ENCODE assay signal across 1 cellular context in the genomic region with DNA sequence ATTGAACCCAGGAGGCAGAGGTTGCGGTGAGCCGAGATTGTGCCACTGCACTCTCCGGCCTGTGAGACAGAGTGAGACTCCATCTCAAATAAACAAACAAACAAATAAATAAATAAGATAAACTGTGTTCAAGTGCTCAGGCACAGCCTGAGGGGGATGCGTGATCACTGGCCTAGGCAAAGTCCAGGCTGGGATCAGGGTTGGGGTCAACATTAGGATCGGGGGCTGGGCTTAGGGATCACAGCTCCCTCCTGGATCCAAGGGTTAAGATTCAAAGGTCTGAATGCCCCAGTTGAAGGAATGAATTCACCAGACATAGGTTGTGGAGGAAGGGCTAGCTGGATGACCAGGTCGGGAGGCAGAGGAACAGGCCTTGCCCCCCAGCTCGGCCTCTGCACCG.
TF ChIP-seq lines count a peak whose summit lies in the region.

No MANE protein-coding gene starts in this region.

TF ChIP-seq in HepG2, 621 proteins besides CTCF, POLR2A, EP300 and RAD21:
- TF ChIP-seq KMT2A (CRISPR knock-in tag; IDR thresholded peaks at IDR 0.05) (no peak), PITX1 (CRISPR knock-in tag; IDR thresholded peaks at IDR 0.05) (0 out of 2 replicates have a peak, but pooled peaks have one; percentile 22), HNRNPUL1 (IDR thresholded peaks at IDR 0.05; ENCODE audit: low read depth, low read length) (no peak), CBX5 (CRISPR knock-in tag; IDR thresholded peaks at IDR 0.05; ENCODE audit: borderline replicate concordance) (no peak), HNF4A (CRISPR knock-in tag; IDR thresholded peaks at IDR 0.05) (peak; percentile 38; the same call in 1 of the 2 replicates), ZBTB21 (CRISPR knock-in tag; IDR thresholded peaks at IDR 0.05) (no peak), ZNF616 (CRISPR knock-in tag; IDR thresholded peaks at IDR 0.05; ENCODE audit: low read depth) (no peak), SP5 (CRISPR knock-in tag; IDR thresholded peaks at IDR 0.05; ENCODE audit: borderline replicate concordance, low read depth) (no peak), ZC3H4 (CRISPR knock-in tag; IDR thresholded peaks at IDR 0.05; ENCODE audit: borderline replicate concordance) (no peak), IKZF1 (IDR thresholded peaks at IDR 0.05) (no peak), FOXP1 (IDR thresholded peaks at IDR 0.05) (no peak), FOXP1 (CRISPR knock-in tag; IDR thresholded peaks at IDR 0.05) (0 out of 2 replicates have a peak, but pooled peaks have one; percentile 11), NKX3-1 (CRISPR knock-in tag; IDR thresholded peaks at IDR 0.05) (no peak), NFIC (IDR thresholded peaks at IDR 0.05; ENCODE audit: low read length) (no peak), ZNF441 (CRISPR knock-in tag; IDR thresholded peaks at IDR 0.05; ENCODE audit: borderline replicate concordance) (no peak), NFRKB (IDR thresholded peaks at IDR 0.05) (no peak)
- TF ChIP-seq, protein P1, sequence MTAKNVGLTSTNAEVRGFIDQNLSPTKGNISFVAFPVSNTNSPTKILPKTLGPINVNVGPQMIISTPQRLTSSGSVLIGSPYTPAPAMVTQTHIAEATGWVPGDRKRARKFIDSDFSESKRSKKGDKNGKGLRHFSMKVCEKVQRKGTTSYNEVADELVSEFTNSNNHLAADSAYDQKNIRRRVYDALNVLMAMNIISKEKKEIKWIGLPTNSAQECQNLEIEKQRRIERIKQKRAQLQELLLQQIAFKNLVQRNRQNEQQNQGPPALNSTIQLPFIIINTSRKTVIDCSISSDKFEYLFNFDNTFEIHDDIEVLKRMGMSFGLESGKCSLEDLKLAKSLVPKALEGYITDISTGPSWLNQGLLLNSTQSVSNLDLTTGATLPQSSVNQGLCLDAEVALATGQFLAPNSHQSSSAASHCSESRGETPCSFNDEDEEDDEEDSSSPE (CRISPR knock-in tag; IDR thresholded peaks at IDR 0.05) = no peak
- TF ChIP-seq, protein P2, sequence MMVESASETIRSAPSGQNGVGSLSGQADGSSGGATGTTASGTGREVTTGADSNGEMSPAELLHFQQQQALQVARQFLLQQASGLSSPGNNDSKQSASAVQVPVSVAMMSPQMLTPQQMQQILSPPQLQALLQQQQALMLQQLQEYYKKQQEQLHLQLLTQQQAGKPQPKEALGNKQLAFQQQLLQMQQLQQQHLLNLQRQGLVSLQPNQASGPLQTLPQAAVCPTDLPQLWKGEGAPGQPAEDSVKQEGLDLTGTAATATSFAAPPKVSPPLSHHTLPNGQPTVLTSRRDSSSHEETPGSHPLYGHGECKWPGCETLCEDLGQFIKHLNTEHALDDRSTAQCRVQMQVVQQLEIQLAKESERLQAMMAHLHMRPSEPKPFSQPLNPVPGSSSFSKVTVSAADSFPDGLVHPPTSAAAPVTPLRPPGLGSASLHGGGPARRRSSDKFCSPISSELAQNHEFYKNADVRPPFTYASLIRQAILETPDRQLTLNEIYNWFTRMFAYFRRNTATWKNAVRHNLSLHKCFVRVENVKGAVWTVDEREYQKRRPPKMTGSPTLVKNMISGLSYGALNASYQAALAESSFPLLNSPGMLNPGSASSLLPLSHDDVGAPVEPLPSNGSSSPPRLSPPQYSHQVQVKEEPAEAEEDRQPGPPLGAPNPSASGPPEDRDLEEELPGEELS (CRISPR knock-in tag; IDR thresholded peaks at IDR 0.05) = no peak
